ENCODE assay signal across 25 cellular contexts in the genomic region with DNA sequence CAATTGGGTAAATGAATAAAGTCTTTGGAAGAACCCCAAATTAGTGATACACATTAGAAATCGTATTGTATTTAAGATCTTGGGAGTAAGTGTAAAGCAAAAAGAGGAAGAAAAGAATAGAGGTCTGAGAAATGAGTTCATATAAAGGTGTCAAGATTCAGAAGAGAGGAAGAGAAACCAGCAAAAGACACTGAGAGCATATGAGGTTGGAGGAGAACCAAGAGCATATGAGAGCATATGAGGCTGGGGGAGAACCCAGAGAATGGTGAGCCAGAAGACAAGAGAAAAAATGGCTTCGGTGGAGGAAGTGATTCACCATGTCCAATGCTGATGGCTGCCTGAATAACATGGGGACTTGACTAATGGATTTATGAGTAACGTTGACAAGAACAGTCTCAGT.
"Had no signal": no experiment of that assay in that cellular context is flagged by ENCODE, and none has a peak within 500 bp of the region (broad histone marks: within the 10 kb centered on the region; RNA-seq: fewer than 3 reads in every experiment).

No MANE protein-coding gene starts in this region.

- H3K27ac ChIP-seq: adrenal gland, ascending aorta, brain microvascular endothelial cell, foreskin keratinocyte, right lobe of liver, skin epidermis, transverse colon had no signal

- ATAC-seq: activated CD4-positive, alpha-beta T cell treated with anti-CD3 and anti-CD28 coated beads for 36 hours; activated T-cell treated with anti-CD3 and anti-CD28 coated beads, Interleukin-2, amount 50 U/mL, for 4 hours; foreskin keratinocyte; left lobe of liver; naive thymus-derived CD4-positive, alpha-beta T cell; right lobe of liver; WTC11 had no signal

- H3K36me3 ChIP-seq: adrenal gland, ascending aorta, brain microvascular endothelial cell, right lobe of liver, transverse colon had no signal

- DNase-seq: activated CD4-positive, alpha-beta T cell treated with anti-CD3 and anti-CD28 coated beads for 36 hours; activated CD4-positive, alpha-beta T cell treated with anti-CD3 and anti-CD28 coated beads, Interleukin-2, amount 50 U/mL, for 4 hours; activated CD8-positive, alpha-beta memory T cell treated with anti-CD3 and anti-CD28 coated beads for 24 hours; activated CD8-positive, alpha-beta memory T cell treated with anti-CD3 and anti-CD28 coated beads, Interleukin-2, amount 50 U/mL, for 48 hours; activated naive CD4-positive, alpha-beta T cell; activated T-cell treated with anti-CD3 and anti-CD28 coated beads, Interleukin-2, amount 50 U/mL, for 4 hours; adrenal gland; brain microvascular endothelial cell; central memory CD4-positive, alpha-beta T cell; dermis blood vessel endothelial cell; effector CD8-positive, alpha-beta T cell; erythroblast; foreskin keratinocyte; immature natural killer cell; naive thymus-derived CD4-positive, alpha-beta T cell; occipital lobe; posterior cingulate gyrus; right lobe of liver; stimulated activated CD4-positive, alpha-beta T cell treated with anti-CD3 and anti-CD28 coated beads, Interleukin-1b, Interleukin-23, amount 100 ng/mL, for 48 hours; transverse colon had no signal

- H3K27me3 ChIP-seq: adrenal gland, ascending aorta, brain microvascular endothelial cell, foreskin keratinocyte, right lobe of liver, transverse colon had no signal

- H3K4me3 ChIP-seq: adrenal gland, ascending aorta, lung, right lobe of liver, skin epidermis, transverse colon had no signal
